9 cellular contexts compared by ENCODE assay signal in genomic region chr2:233247744-233248143, GRCh38. TPM values are rescaled to one million over a fixed set of nuclear protein-coding genes. Genes with fewer than 3 reads are reported as not detected.
DNase-seq lines count a peak whose midpoint lies in the region; FAIRE-seq and TF ChIP-seq lines count a peak whose summit lies in the region.
"Had no signal": no experiment of that assay in that cellular context is flagged by ENCODE, and none has a peak within 500 bp of the region (broad histone marks: within the 10 kb centered on the region; RNA-seq: fewer than 3 reads in every experiment).

No MANE protein-coding gene starts in this region.

- no peaks in the 10 kb centered on the region for H3K36me3 Mint-ChIP-seq in HFFc6 (ENCODE audit: low read depth)

- H3K36me3 ChIP-seq in bronchial epithelial cell (ENCODE audit: control insufficient read depth, insufficient read depth, low read length): no peaks in the 10 kb centered on the region

- H3K27me3 ChIP-seq in bronchial epithelial cell (ENCODE audit: control insufficient read depth, insufficient read depth, low read length): no peaks in the 10 kb centered on the region

- no peak overlapping the region for H3K4me3 Mint-ChIP-seq in HFFc6

- peaks cover 32% of the 10 kb centered on the region for H3K4me1 Mint-ChIP-seq in HFFc6 (ENCODE audit: low read depth)

- no peak for FAIRE-seq in bronchial epithelial cell (lab: Jason Lieb, UNC)
- FAIRE-seq: GM18507 had no signal

- TF ChIP-seq CTCF in HFFc6 (IDR thresholded peaks at IDR 0.05) (no peak), bronchial epithelial cell (IDR thresholded peaks at IDR 0.05; ENCODE audit: insufficient read depth, low read length, severe bottlenecking) (no peak)

- H3K9me3 Mint-ChIP-seq in HFFc6: no peaks in the 10 kb centered on the region

- no peak overlapping the region for H3K4me3 ChIP-seq in bronchial epithelial cell (ENCODE audit: low read depth, low read length)

- H3K27me3 Mint-ChIP-seq in HFFc6 (ENCODE audit: insufficient read depth): peaks cover 5% of the 10 kb centered on the region

- peak overlapping the region; percentile 46; the same call in 1 of the 2 replicates for H3K27ac Mint-ChIP-seq in HFFc6

- DNase-seq in HFFc6 (peak; percentile 58), T1000 (lab: John Stamatoyannopoulos, UW) (peak; percentile 32), bronchial epithelial cell (ENCODE audit: low read depth) (peak; percentile 100), Kasumi-1 (lab: John Stamatoyannopoulos, UW) (no peak), DMS 273 (lab: John Stamatoyannopoulos, UW; ENCODE audit: unreplicated experiment) (no peak), DMS114 treated with DMSO at 0.1 percent for 48 hours (lab: John Stamatoyannopoulos, UW; ENCODE audit: unreplicated experiment) (no peak), cortex of kidney (lab: John Stamatoyannopoulos, UW) (no peak)
- peak; percentile 24 to 64 for DNase-seq in stimulated activated CD4-positive, alpha-beta T cell treated with anti-CD3 and anti-CD28 coated beads, Interleukin-1b, Interleukin-23, amount 100 ng/mL, for 4 hours (ENCODE audit: low read depth in 2 of 2)

RNA-seq across cellular contexts. Expression of gene ATG16L1, which starts 3.7 kb away (rescaled TPM):
- 10 to 100 TPM; 19.7 to 22.8 (median 21.6) TPM for total RNA-seq in HFFc6 (2021; fragmentation: NEBNext Ultra II Directional; extraction: Animal tissue kit (Norgen Biotek cat#: 25700))
- 33.2 and 36.6 TPM in 2 replicates for total RNA-seq in bronchial epithelial cell

RNA-seq across cellular contexts. Expression of gene SAG, which starts 59.9 kb away (rescaled TPM):
- total RNA-seq in HFFc6 (2021; fragmentation: NEBNext Ultra II Directional; extraction: Animal tissue kit (Norgen Biotek cat#: 25700)): not detected
- total RNA-seq in bronchial epithelial cell: not detected in 2 replicates

Comparison
In these comparisons a context has a peak if more than half of its experiments do, and no peak if none do; other contexts are left out.
1. DNase-seq: peak in HFFc6 (single experiment), T1000 (single experiment), bronchial epithelial cell (single experiment) and stimulated activated CD4-positive, alpha-beta T cell treated with anti-CD3 and anti-CD28 coated beads, Interleukin-1b, Interleukin-23, amount 100 ng/mL, for 4 hours (2 of 2); none in Kasumi-1 (0 of 2), DMS 273 (single experiment), DMS114 treated with DMSO at 0.1 percent for 48 hours (single experiment) and cortex of kidney (single experiment).